9 cellular contexts compared by ENCODE assay signal in genomic region chr19:55112781-55113569, GRCh38. TPM values are rescaled to one million over a fixed set of nuclear protein-coding genes. Genes with fewer than 3 reads are reported as not detected.
A peak's percentile ranks its signal among the peaks of the same experiment; 100 is the strongest.
DNase-seq lines count a peak whose midpoint lies in the region; ATAC-seq and TF ChIP-seq lines count a peak whose summit lies in the region.
"Had no signal": no experiment of that assay in that cellular context is flagged by ENCODE, and none has a peak within 500 bp of the region (broad histone marks: within the 10 kb centered on the region; RNA-seq: fewer than 3 reads in every experiment).

No MANE protein-coding gene starts in this region.

- H3K27ac ChIP-seq in ACC112 (ENCODE audit: low read depth, low read length) = peak overlapping the region; percentile 48; the same call in 1 of the 2 replicates

- peak overlapping the region; percentile 94 for H3K27ac Mint-ChIP-seq in neural crest cell (ENCODE audit: unreplicated experiment)
- H3K27ac Mint-ChIP-seq in activated CD4-positive, alpha-beta memory T cell treated with anti-CD3 and anti-CD28 coated beads for 36 hours = no peak overlapping the region
- H3K27ac Mint-ChIP-seq: activated naive CD4-positive, alpha-beta T cell treated with anti-CD3 and anti-CD28 coated beads, Interleukin-2, amount 50 U/mL, for 24 hours had no signal

- CTCF ChIA-PET in activated CD4-positive, alpha-beta memory T cell treated with anti-CD3 and anti-CD28 coated beads for 36 hours (lab: Charles Lee) = interaction anchor here (0.6 to 1.4 kb wide), 2 partner anchors 25 to 189 kb away, joined by 3 read pairs; no protein-coding TSS in a partner anchor

- H3K4me3 Mint-ChIP-seq in neural crest cell = peak overlapping the region; percentile 89
- H3K4me3 Mint-ChIP-seq in activated CD4-positive, alpha-beta memory T cell treated with anti-CD3 and anti-CD28 coated beads for 36 hours = no peak overlapping the region
- H3K4me3 Mint-ChIP-seq: activated naive CD4-positive, alpha-beta T cell treated with anti-CD3 and anti-CD28 coated beads, Interleukin-2, amount 50 U/mL, for 24 hours had no signal

- no peaks in the 10 kb centered on the region for H3K36me3 ChIP-seq in ACC112 (ENCODE audit: insufficient read depth, low read length)

- no peak for ATAC-seq in GM19324 (IDR thresholded peaks at IDR 0.05; ENCODE audit: low FRiP score, unreplicated experiment)

- H3K4me3 ChIP-seq in ACC112 (ENCODE audit: low read depth, low read length) (no peak overlapping the region), epithelial cell of proximal tubule (ENCODE audit: low read depth, low read length) (no peak overlapping the region)

- H3K27me3 ChIP-seq in ACC112 (ENCODE audit: insufficient read depth, low read length) = no peaks in the 10 kb centered on the region

- DNase-seq in HuH-7.5 (ENCODE audit: low spot score) (peak; percentile 13), epithelial cell of proximal tubule (ENCODE audit: low read depth) (no peak), neural crest cell (ENCODE audit: low read depth, low spot score) (no peak), GF-D8 (lab: John Stamatoyannopoulos, UW) (no peak), AML-193 (lab: John Stamatoyannopoulos, UW) (no peak)
- no peak for DNase-seq in activated CD4-positive, alpha-beta memory T cell treated with anti-CD3 and anti-CD28 coated beads for 36 hours

- POLR2A ChIA-PET in activated CD4-positive, alpha-beta memory T cell treated with anti-CD3 and anti-CD28 coated beads for 36 hours (lab: Charles Lee) = no interaction called here

- intact Hi-C loops in activated CD4-positive, alpha-beta memory T cell treated with anti-CD3 and anti-CD28 coated beads for 36 hours (cut with micrococcal nuclease) = no loop called here

- peaks cover 36% of the 10 kb centered on the region for H3K4me1 Mint-ChIP-seq in neural crest cell
- H3K4me1 Mint-ChIP-seq in activated CD4-positive, alpha-beta memory T cell treated with anti-CD3 and anti-CD28 coated beads for 36 hours (ENCODE audit: low read depth) = peaks cover 21% of the 10 kb centered on the region

- H3K79me2 ChIP-seq in ACC112 (ENCODE audit: control insufficient read depth, insufficient read depth, low read length, unreplicated experiment) = peaks cover 52% of the 10 kb centered on the region

- no peak overlapping the region for H2AFZ ChIP-seq in ACC112 (ENCODE audit: low read length, unreplicated experiment)

- H3K4me1 ChIP-seq in ACC112 (ENCODE audit: control insufficient read depth, insufficient read depth, low read length, unreplicated experiment) = peaks cover 16% of the 10 kb centered on the region

- TF ChIP-seq CTCF in epithelial cell of proximal tubule (conservative IDR thresholded peaks at IDR 0.05; ENCODE audit: low read depth, low read length) = peak; percentile 20
- TF ChIP-seq CTCF in neural crest cell (conservative IDR thresholded peaks at IDR 0.05) = no peak

- H3K36me3 Mint-ChIP-seq in neural crest cell (ENCODE audit: low read depth) = peaks cover 4% of the 10 kb centered on the region
- H3K36me3 Mint-ChIP-seq in activated CD4-positive, alpha-beta memory T cell treated with anti-CD3 and anti-CD28 coated beads for 36 hours = peaks cover 23% of the 10 kb centered on the region

- H3K27me3 Mint-ChIP-seq in neural crest cell (ENCODE audit: low read depth) = peaks cover 3% of the 10 kb centered on the region
- H3K27me3 Mint-ChIP-seq in activated CD4-positive, alpha-beta memory T cell treated with anti-CD3 and anti-CD28 coated beads for 36 hours = no peaks in the 10 kb centered on the region
- H3K27me3 Mint-ChIP-seq: activated naive CD4-positive, alpha-beta T cell treated with anti-CD3 and anti-CD28 coated beads, Interleukin-2, amount 50 U/mL, for 24 hours had no signal

- H3K9me3 Mint-ChIP-seq in neural crest cell = no peaks in the 10 kb centered on the region
- no peaks in the 10 kb centered on the region for H3K9me3 Mint-ChIP-seq in activated CD4-positive, alpha-beta memory T cell treated with anti-CD3 and anti-CD28 coated beads for 36 hours
- H3K9me3 Mint-ChIP-seq: activated naive CD4-positive, alpha-beta T cell treated with anti-CD3 and anti-CD28 coated beads, Interleukin-2, amount 50 U/mL, for 24 hours had no signal

RNA-seq across cellular contexts. Expression of gene PPP1R12C, which starts 4.5 kb away (rescaled TPM):
- total RNA-seq in epithelial cell of proximal tubule (53.8 and 68.7 TPM in 2 replicates), neural crest cell (107 and 108 TPM in 2 replicates)
- total RNA-seq in activated CD4-positive, alpha-beta memory T cell treated with anti-CD3 and anti-CD28 coated beads for 36 hours = 10 to 100 TPM; 62.7 to 73.2 TPM

RNA-seq across cellular contexts. Expression of gene TNNT1, which starts 36.0 kb away (rescaled TPM):
- total RNA-seq in epithelial cell of proximal tubule = 1.8 and 24.4 TPM in 2 replicates
- 1.1 TPM in 1 of 2 replicates, not detected in the other for total RNA-seq in neural crest cell
- not detected for total RNA-seq in activated CD4-positive, alpha-beta memory T cell treated with anti-CD3 and anti-CD28 coated beads for 36 hours

RNA-seq across cellular contexts. Expression of gene EPS8L1, which starts 37.3 kb away (rescaled TPM):
- 17.3 and 33.8 TPM in 2 replicates for total RNA-seq in epithelial cell of proximal tubule
- 22.4 TPM in 2 replicates for total RNA-seq in neural crest cell
- total RNA-seq in activated CD4-positive, alpha-beta memory T cell treated with anti-CD3 and anti-CD28 coated beads for 36 hours = 1 to 10 TPM; 2.2 to 2.7 TPM

RNA-seq across cellular contexts. Expression of gene TNNI3, which starts 44.6 kb away (rescaled TPM):
- 0.40 and 0.51 TPM in 2 replicates for total RNA-seq in epithelial cell of proximal tubule
- total RNA-seq in neural crest cell = 5.4 and 6.5 TPM in 2 replicates
- not detected for total RNA-seq in activated CD4-positive, alpha-beta memory T cell treated with anti-CD3 and anti-CD28 coated beads for 36 hours

RNA-seq across cellular contexts. Expression of gene RDH13, which starts 50.0 kb away (rescaled TPM):
- total RNA-seq in epithelial cell of proximal tubule (13.8 and 21.1 TPM in 2 replicates), neural crest cell (19.9 and 20.4 TPM in 2 replicates)
- 10 to 100 TPM; 11.0 to 12.8 TPM for total RNA-seq in activated CD4-positive, alpha-beta memory T cell treated with anti-CD3 and anti-CD28 coated beads for 36 hours
